8 cellular contexts compared by ENCODE assay signal in genomic region chr17:75978938-75979704, GRCh38. TPM values are rescaled to one million over a fixed set of nuclear protein-coding genes. Genes with fewer than 3 reads are reported as not detected.
DNase-seq lines count a peak whose midpoint lies in the region; FAIRE-seq and TF ChIP-seq lines count a peak whose summit lies in the region.

TSS of gene ACOX1 (minus strand) at chr17:75979166. CDS start at chr17:75979073, 93 bp downstream.
TSS of gene TEN1 (plus strand) at chr17:75979240. CDS start at chr17:75986193, 6,953 bp downstream.

- peak within 1 kb of the TSS; percentile 88 for H3K4me3 ChIP-seq in fibroblast of pulmonary artery (replicated peaks; ENCODE audit: low read depth, low read length)

- peaks cover 66% of the 10 kb centered on the region for H3K4me1 Mint-ChIP-seq in nephron
- peaks cover 44% of the 10 kb centered on the region for H3K4me1 Mint-ChIP-seq in stimulated activated naive CD8-positive, alpha-beta T cell treated with anti-CD3 and anti-CD28 coated beads, Interleukin-15, Interleukin-2, amounts not matched to agents 100 ng/mL and 50 ng/mL, for 24 hours (ENCODE audit: low read depth)

- H3K9me3 Mint-ChIP-seq in nephron: no peaks in the 10 kb centered on the region
- no peaks in the 10 kb centered on the region for H3K9me3 Mint-ChIP-seq in stimulated activated naive CD8-positive, alpha-beta T cell treated with anti-CD3 and anti-CD28 coated beads, Interleukin-15, Interleukin-2, amounts not matched to agents 100 ng/mL and 50 ng/mL, for 24 hours

- peak; percentile 20 for FAIRE-seq in H54 (lab: Jason Lieb, UNC)

- peak; percentile 96 for TF ChIP-seq POLR2A in H54 (IDR thresholded peaks at IDR 0.05; ENCODE audit: low read depth, low read length)

- H3K27ac Mint-ChIP-seq in nephron: peak within 1 kb of the TSS; percentile 100
- peak within 1 kb of the TSS; percentile 99 for H3K27ac Mint-ChIP-seq in stimulated activated naive CD8-positive, alpha-beta T cell treated with anti-CD3 and anti-CD28 coated beads, Interleukin-15, Interleukin-2, amounts not matched to agents 100 ng/mL and 50 ng/mL, for 24 hours

- H3K36me3 Mint-ChIP-seq in nephron (ENCODE audit: low read depth): peaks cover 23% of the 10 kb centered on the region
- peaks cover 8% of the 10 kb centered on the region for H3K36me3 Mint-ChIP-seq in stimulated activated naive CD8-positive, alpha-beta T cell treated with anti-CD3 and anti-CD28 coated beads, Interleukin-15, Interleukin-2, amounts not matched to agents 100 ng/mL and 50 ng/mL, for 24 hours (ENCODE audit: low read depth)

- H3K27me3 Mint-ChIP-seq in nephron (ENCODE audit: low read depth): no peaks in the 10 kb centered on the region
- H3K27me3 Mint-ChIP-seq in stimulated activated naive CD8-positive, alpha-beta T cell treated with anti-CD3 and anti-CD28 coated beads, Interleukin-15, Interleukin-2, amounts not matched to agents 100 ng/mL and 50 ng/mL, for 24 hours: no peaks in the 10 kb centered on the region

- no peak for TF ChIP-seq CTCF in fibroblast of pulmonary artery (IDR thresholded peaks at IDR 0.05; ENCODE audit: low read length, missing control alignments)
- TF ChIP-seq CTCF in nephron (IDR thresholded peaks at IDR 0.05; ENCODE audit: unreplicated experiment in 3 of 3): peak in 2 of 3 experiments; percentile 28 to 47

- H3K4me3 Mint-ChIP-seq in nephron: peak within 1 kb of the TSS; percentile 92 to 95 (median 95)
- peak within 1 kb of the TSS; percentile 96 for H3K4me3 Mint-ChIP-seq in stimulated activated naive CD8-positive, alpha-beta T cell treated with anti-CD3 and anti-CD28 coated beads, Interleukin-15, Interleukin-2, amounts not matched to agents 100 ng/mL and 50 ng/mL, for 24 hours

- peak; percentile 99 for DNase-seq in ELR (ENCODE audit: low read depth)
- peak; percentile 96 for DNase-seq in H54 (ENCODE audit: insufficient read length, low spot score)
- peak; percentile 95 for DNase-seq in M059J (ENCODE audit: low read depth)
- peak; percentile 99 for DNase-seq in SHP77 (lab: John Stamatoyannopoulos, UW)
- peak; percentile 94 for DNase-seq in activated effector memory CD4-positive, alpha-beta T cell treated with Interleukin-2 at 50 U/mL for 16 hours
- DNase-seq in fibroblast of pulmonary artery (ENCODE audit: low read depth): peak; percentile 97

RNA-seq across cellular contexts. Expression of gene ACOX1, which starts in this region (rescaled TPM):
- 16.7 and 22.4 TPM in 2 replicates for total RNA-seq in M059J (2014; rRNA removed; shearing (Covaris generic))

RNA-seq across cellular contexts. Expression of gene TEN1, which starts in this region (rescaled TPM):
- total RNA-seq in M059J (2014; rRNA removed; shearing (Covaris generic)): 8.0 and 14.3 TPM in 2 replicates

Comparison
In these comparisons a context has a peak if more than half of its experiments do, and no peak if none do; other contexts are left out.
1. Peak in every context shown above with its lines: DNase-seq and H3K4me3 ChIP-seq.